Comparison of ENCODE assay signal across 8 cellular contexts in genomic region chr13:33543089-33543459, GRCh38.
A peak's percentile ranks its signal among the peaks of the same experiment; 100 is the strongest.
DNase-seq lines count a peak whose midpoint lies in the region; ATAC-seq and TF ChIP-seq lines count a peak whose summit lies in the region.

No MANE protein-coding gene starts in this region.

- H3K27me3 ChIP-seq in iPS-18a (ENCODE audit: control insufficient read depth, insufficient read depth, low read length) (no peaks in the 10 kb centered on the region), subcutaneous abdominal adipose tissue (ENCODE audit: control insufficient read depth in 5 of 5, insufficient read depth in 4 of 5, low read length in 5 of 5) (no peaks in the 10 kb centered on the region)

- H3K27ac ChIP-seq in iPS-18a (ENCODE audit: low read length) (peak overlapping the region; percentile 81), subcutaneous abdominal adipose tissue (ENCODE audit: low read depth, low read length) (peak overlapping the region; percentile 99)

- TF ChIP-seq POLR2A in GM18505 (IDR thresholded peaks at IDR 0.05; ENCODE audit: borderline replicate concordance, extremely low read depth, insufficient read depth, insufficient read length), result no peak

- peaks cover 6 to 17% of the 10 kb centered on the region in 2 donors for H3K9me3 Mint-ChIP-seq in activated naive CD4-positive, alpha-beta T cell treated with anti-CD3 and anti-CD28 coated beads, Interleukin-2, amount 50 U/mL, for 72 hours

- H3K4me1 ChIP-seq in iPS-18a (ENCODE audit: control insufficient read depth, low read depth, low read length) (peaks cover 24% of the 10 kb centered on the region), subcutaneous abdominal adipose tissue (ENCODE audit: control insufficient read depth in 5 of 5, insufficient read depth in 5 of 5, low read length in 5 of 5) (peaks cover 1 to 29% (median 27%) of the 10 kb centered on the region in 5 donors)

- peaks cover 12 to 17% of the 10 kb centered on the region in 2 donors for H3K36me3 Mint-ChIP-seq in activated naive CD4-positive, alpha-beta T cell treated with anti-CD3 and anti-CD28 coated beads, Interleukin-2, amount 50 U/mL, for 72 hours

- H3K9ac ChIP-seq in iPS-18a (ENCODE audit: low read length) (peak overlapping the region; percentile 99), subcutaneous abdominal adipose tissue (ENCODE audit: low read length in 5 of 5) (peak overlapping the region; percentile 92 to 97 (median 93))

- no peaks in the 10 kb centered on the region for H3K9me3 ChIP-seq in iPS-18a (ENCODE audit: control insufficient read depth, low read depth, low read length)
- H3K9me3 ChIP-seq in subcutaneous abdominal adipose tissue (ENCODE audit: control insufficient read depth in 5 of 5, low read length in 5 of 5), result no peaks in the 10 kb centered on the region

- H3K4me3 ChIP-seq in iPS-18a (ENCODE audit: low read length), result peak overlapping the region; percentile 97
- H3K4me3 ChIP-seq in subcutaneous abdominal adipose tissue (ENCODE audit: low read depth in 1 of 5, low read length in 5 of 5), result peak overlapping the region; percentile 62 to 86 (median 72)

- no peak for DNase-seq in activated naive CD4-positive, alpha-beta T cell treated with anti-CD3 and anti-CD28 coated beads, Interleukin-2, amount 50 U/mL, for 72 hours (ENCODE audit: low spot score in 2 of 2)
- DNase-seq in cortex of kidney (lab: John Stamatoyannopoulos, UW) (no peak), SKM-1 (lab: John Stamatoyannopoulos, UW; ENCODE audit: unreplicated experiment) (no peak)

- H3K36me3 ChIP-seq in iPS-18a (ENCODE audit: control insufficient read depth, low read depth, low read length) (no peaks in the 10 kb centered on the region), subcutaneous abdominal adipose tissue (ENCODE audit: control insufficient read depth in 5 of 5, insufficient read depth in 5 of 5, low read length in 5 of 5) (no peaks in the 10 kb centered on the region)

- H3K27ac Mint-ChIP-seq in activated naive CD4-positive, alpha-beta T cell treated with anti-CD3 and anti-CD28 coated beads, Interleukin-2, amount 50 U/mL, for 72 hours, result peak overlapping the region; percentile 98 to 100

- ATAC-seq in GM18505 (IDR thresholded peaks at IDR 0.05; ENCODE audit: unreplicated experiment) (peak; percentile 7), HG02840 (IDR thresholded peaks at IDR 0.05; ENCODE audit: low FRiP score, unreplicated experiment) (peak; percentile 1), esophagus mucosa (no peak)
- ATAC-seq in activated naive CD4-positive, alpha-beta T cell treated with anti-CD3 and anti-CD28 coated beads, Interleukin-2, amount 50 U/mL, for 72 hours, result no peak

Comparison
In these comparisons a context has a peak if more than half of its experiments do, and no peak if none do; other contexts are left out.
1. ATAC-seq: peak in GM18505 (single experiment) and HG02840 (single experiment); none in activated naive CD4-positive, alpha-beta T cell treated with anti-CD3 and anti-CD28 coated beads, Interleukin-2, amount 50 U/mL, for 72 hours (0 of 2) and esophagus mucosa (single experiment).